Comparison of ENCODE assay signal across 8 cellular contexts in the genomic region with DNA sequence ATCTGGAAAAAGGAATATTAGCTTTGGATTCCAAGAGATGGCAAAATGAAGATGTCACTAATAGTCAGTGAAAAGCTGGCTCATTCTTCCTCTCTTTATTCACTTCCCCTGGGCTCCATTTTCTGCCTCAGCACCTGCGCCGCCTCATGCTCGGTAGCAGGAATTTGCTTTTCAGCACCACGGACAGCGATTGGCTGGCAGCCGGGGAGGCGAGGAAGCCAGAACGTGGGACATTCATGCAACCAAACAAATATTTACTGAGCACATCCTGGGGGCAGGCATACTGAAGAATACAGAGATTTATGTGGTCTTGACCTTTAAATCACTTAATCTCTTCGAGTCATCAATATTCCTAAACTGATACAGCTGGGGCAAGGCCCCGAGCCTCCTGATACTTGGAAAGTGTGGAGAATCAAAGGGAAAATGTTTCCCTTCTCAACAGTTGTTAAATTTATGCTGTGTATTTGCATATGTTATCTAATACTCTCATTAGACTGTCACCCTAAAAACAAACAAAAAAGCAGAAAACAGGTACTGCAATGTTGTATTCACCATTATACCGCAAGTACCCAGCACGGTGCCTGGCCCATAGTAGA. TPM values are rescaled to one million over a fixed set of nuclear protein-coding genes. Genes with fewer than 3 reads are reported as not detected.
DNase-seq lines count a peak whose midpoint lies in the region; ATAC-seq, FAIRE-seq and TF ChIP-seq lines count a peak whose summit lies in the region.

No MANE protein-coding gene starts in this region.

- no peak for TF ChIP-seq EP300 in Ishikawa (IDR thresholded peaks at IDR 0.05; ENCODE audit: borderline replicate concordance)

- no peak overlapping the region for H3K4me3 ChIP-seq in CD4-positive, CD25-positive, alpha-beta regulatory T cell (ENCODE audit: low read depth, low read length)
- no peak overlapping the region for H3K4me3 ChIP-seq in bronchial epithelial cell (ENCODE audit: low read depth, low read length)

- no peaks in the 10 kb centered on the region for H3K4me1 ChIP-seq in CD4-positive, CD25-positive, alpha-beta regulatory T cell (ENCODE audit: control insufficient read depth, insufficient read depth, low read length, poor library complexity, severe bottlenecking)

- H3K27me3 Mint-ChIP-seq in CD4-positive, CD25-positive, alpha-beta regulatory T cell, result peaks cover 12% of the 10 kb centered on the region

- no peak for ATAC-seq in CD4-positive, CD25-positive, alpha-beta regulatory T cell (ENCODE audit: low read depth in 2 of 2)
- peak; percentile 91 for ATAC-seq in left lobe of liver

- no peak overlapping the region for H3K4me3 Mint-ChIP-seq in CD4-positive, CD25-positive, alpha-beta regulatory T cell

- peaks cover 4% of the 10 kb centered on the region for H3K27me3 ChIP-seq in CD4-positive, CD25-positive, alpha-beta regulatory T cell (ENCODE audit: control insufficient read depth, insufficient read depth, low read length)
- peaks cover 3% of the 10 kb centered on the region for H3K27me3 ChIP-seq in bronchial epithelial cell (ENCODE audit: control insufficient read depth, insufficient read depth, low read length)

- H3K36me3 ChIP-seq in CD4-positive, CD25-positive, alpha-beta regulatory T cell (ENCODE audit: control insufficient read depth, insufficient read depth, low read length), result no peaks in the 10 kb centered on the region
- no peaks in the 10 kb centered on the region for H3K36me3 ChIP-seq in bronchial epithelial cell (ENCODE audit: control insufficient read depth, insufficient read depth, low read length)

- no peak for TF ChIP-seq CTCF in bronchial epithelial cell (IDR thresholded peaks at IDR 0.05; ENCODE audit: insufficient read depth, low read length, severe bottlenecking)

- TF ChIP-seq RAD21 in Ishikawa (IDR thresholded peaks at IDR 0.05; ENCODE audit: low read depth), result no peak

- H3K9me3 ChIP-seq in CD4-positive, CD25-positive, alpha-beta regulatory T cell (ENCODE audit: control insufficient read depth in 2 of 2, low read length in 2 of 2), result no peaks in the 10 kb centered on the region

- H3K27ac ChIP-seq in CD4-positive, CD25-positive, alpha-beta regulatory T cell (ENCODE audit: insufficient read depth, low read length, poor library complexity, severe bottlenecking), result no peak overlapping the region

- no peaks in the 10 kb centered on the region for H3K36me3 Mint-ChIP-seq in CD4-positive, CD25-positive, alpha-beta regulatory T cell

- no peak for FAIRE-seq in bronchial epithelial cell (lab: Jason Lieb, UNC)

- peaks cover 0 to 5% (median 2%) of the 10 kb centered on the region in 7 donors for H3K9me3 Mint-ChIP-seq in CD4-positive, CD25-positive, alpha-beta regulatory T cell

- H3K4me1 Mint-ChIP-seq in CD4-positive, CD25-positive, alpha-beta regulatory T cell, result no peaks in the 10 kb centered on the region

- DNase-seq in CD4-positive, CD25-positive, alpha-beta regulatory T cell, result peak in 2 of 3 donors; percentile 43 to 47
- DNase-seq in activated CD4-positive, CD25-positive, alpha-beta regulatory T cell treated with anti-CD3 and anti-CD28 coated beads, Interleukin-2, amount 50 U/mL, for 16 hours (ENCODE audit: low read depth, low spot score), result peak; percentile 21
- DNase-seq in bronchial epithelial cell (ENCODE audit: low read depth) (peak; percentile 43), left lobe of liver (ENCODE audit: low spot score) (peak; percentile 75), NCI-H510A treated with DMSO at 0.1 percent for 48 hours (lab: John Stamatoyannopoulos, UW) (no peak), D341Med (ENCODE audit: low spot score) (no peak)
- DNase-seq in stimulated activated CD4-positive, alpha-beta T cell treated with anti-CD3 and anti-CD28 coated beads, TNF-alpha, amount 100 ng/mL, for 24 hours (ENCODE audit: low read depth in 3 of 3), result peak; percentile 18 to 47 (median 33)

- H3K27ac Mint-ChIP-seq in CD4-positive, CD25-positive, alpha-beta regulatory T cell, result no peak overlapping the region

TF ChIP-seq in Ishikawa, 13 proteins besides CTCF, POLR2A, EP300 and RAD21:
- TF ChIP-seq, protein P1, sequence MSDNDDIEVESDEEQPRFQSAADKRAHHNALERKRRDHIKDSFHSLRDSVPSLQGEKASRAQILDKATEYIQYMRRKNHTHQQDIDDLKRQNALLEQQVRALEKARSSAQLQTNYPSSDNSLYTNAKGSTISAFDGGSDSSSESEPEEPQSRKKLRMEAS (IDR thresholded peaks at IDR 0.05), result peak; percentile 51; the same call in 1 of the 2 replicates
- TF ChIP-seq, protein P2, sequence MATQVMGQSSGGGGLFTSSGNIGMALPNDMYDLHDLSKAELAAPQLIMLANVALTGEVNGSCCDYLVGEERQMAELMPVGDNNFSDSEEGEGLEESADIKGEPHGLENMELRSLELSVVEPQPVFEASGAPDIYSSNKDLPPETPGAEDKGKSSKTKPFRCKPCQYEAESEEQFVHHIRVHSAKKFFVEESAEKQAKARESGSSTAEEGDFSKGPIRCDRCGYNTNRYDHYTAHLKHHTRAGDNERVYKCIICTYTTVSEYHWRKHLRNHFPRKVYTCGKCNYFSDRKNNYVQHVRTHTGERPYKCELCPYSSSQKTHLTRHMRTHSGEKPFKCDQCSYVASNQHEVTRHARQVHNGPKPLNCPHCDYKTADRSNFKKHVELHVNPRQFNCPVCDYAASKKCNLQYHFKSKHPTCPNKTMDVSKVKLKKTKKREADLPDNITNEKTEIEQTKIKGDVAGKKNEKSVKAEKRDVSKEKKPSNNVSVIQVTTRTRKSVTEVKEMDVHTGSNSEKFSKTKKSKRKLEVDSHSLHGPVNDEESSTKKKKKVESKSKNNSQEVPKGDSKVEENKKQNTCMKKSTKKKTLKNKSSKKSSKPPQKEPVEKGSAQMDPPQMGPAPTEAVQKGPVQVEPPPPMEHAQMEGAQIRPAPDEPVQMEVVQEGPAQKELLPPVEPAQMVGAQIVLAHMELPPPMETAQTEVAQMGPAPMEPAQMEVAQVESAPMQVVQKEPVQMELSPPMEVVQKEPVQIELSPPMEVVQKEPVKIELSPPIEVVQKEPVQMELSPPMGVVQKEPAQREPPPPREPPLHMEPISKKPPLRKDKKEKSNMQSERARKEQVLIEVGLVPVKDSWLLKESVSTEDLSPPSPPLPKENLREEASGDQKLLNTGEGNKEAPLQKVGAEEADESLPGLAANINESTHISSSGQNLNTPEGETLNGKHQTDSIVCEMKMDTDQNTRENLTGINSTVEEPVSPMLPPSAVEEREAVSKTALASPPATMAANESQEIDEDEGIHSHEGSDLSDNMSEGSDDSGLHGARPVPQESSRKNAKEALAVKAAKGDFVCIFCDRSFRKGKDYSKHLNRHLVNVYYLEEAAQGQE (IDR thresholded peaks at IDR 0.05; ENCODE audit: low read depth), result peak; percentile 97
- TF ChIP-seq NFIC (IDR thresholded peaks at IDR 0.05), result peak; percentile 44; the same call in 1 of the 2 replicates
- peak; percentile 85 for TF ChIP-seq TEAD4 (IDR thresholded peaks at IDR 0.05)
- no peak for TF ChIP-seq EGR1 (IDR thresholded peaks at IDR 0.05)
TF ChIP-seq in Ishikawa: peak in this region for 4.

RNA-seq across cellular contexts. Expression of a gene that starts 12.1 kb away (rescaled TPM):
- not detected for total RNA-seq in CD4-positive, CD25-positive, alpha-beta regulatory T cell
- not detected for polyA plus RNA-seq in CD4-positive, CD25-positive, alpha-beta regulatory T cell
- not detected in 2 replicates for total RNA-seq in bronchial epithelial cell
- not detected for total RNA-seq in left lobe of liver

Comparison
In these comparisons a context has a peak if more than half of its experiments do, and no peak if none do; other contexts are left out.
1. DNase-seq: peak in CD4-positive, CD25-positive, alpha-beta regulatory T cell (2 of 3), activated CD4-positive, CD25-positive, alpha-beta regulatory T cell treated with anti-CD3 and anti-CD28 coated beads, Interleukin-2, amount 50 U/mL, for 16 hours (single experiment), bronchial epithelial cell (single experiment), left lobe of liver (single experiment) and stimulated activated CD4-positive, alpha-beta T cell treated with anti-CD3 and anti-CD28 coated beads, TNF-alpha, amount 100 ng/mL, for 24 hours (3 of 3); none in NCI-H510A treated with DMSO at 0.1 percent for 48 hours (single experiment) and D341Med (single experiment).